ENCODE assay signal across 9 cellular contexts in genomic region chr17:77323413-77324171, GRCh38.
DNase-seq lines count a peak whose midpoint lies in the region; ATAC-seq and TF ChIP-seq lines count a peak whose summit lies in the region.
"Had no signal": no experiment of that assay in that cellular context is flagged by ENCODE, and none has a peak within 500 bp of the region (broad histone marks: within the 10 kb centered on the region; RNA-seq: fewer than 3 reads in every experiment).

No MANE protein-coding gene starts in this region.

- H3K23ac ChIP-seq in IMR-90 (ENCODE audit: low read depth, low read length): peak overlapping the region; percentile 94

- H3K27me3 ChIP-seq in BJ (ENCODE audit: control insufficient read depth, insufficient read depth, low read length): no peaks in the 10 kb centered on the region
- no peaks in the 10 kb centered on the region for H3K27me3 ChIP-seq in IMR-90 (ENCODE audit: control insufficient read depth, insufficient read depth, low read length)
- H3K27me3 ChIP-seq in muscle layer of colon (ENCODE audit: control insufficient read depth in 1 of 2, insufficient read depth in 2 of 2, low read length in 2 of 2): no peaks in the 10 kb centered on the region

- POLR2A ChIA-PET in BJ (lab: Charles Lee) (interaction anchor here (0.6 to 1.0 kb wide), 4 partner anchors 8 to 1272 kb away, joined by 3 to 5 read pairs (median 4); no protein-coding TSS in a partner anchor), IMR-90 (lab: Charles Lee; ENCODE audit: unreplicated experiment) (interaction anchor here (1.3 kb wide), 1 partner anchor 128 kb away, joined by 5 read pairs; no protein-coding TSS in a partner anchor)

- dilution Hi-C loops in IMR-90 (cut with HindIII; ENCODE audit: low sequenced_read_pairs, unreplicated experiment): no loop called here

- H3K9ac ChIP-seq in IMR-90 (ENCODE audit: low read depth, low read length) (peak overlapping the region; percentile 47), muscle layer of colon (ENCODE audit: low read length) (peak overlapping the region; percentile 35)

- ATAC-seq in IMR-90 (ENCODE audit: low read depth): peak; percentile 32
- ATAC-seq in GM21529 (IDR thresholded peaks at IDR 0.05; ENCODE audit: unreplicated experiment): no peak

- intact Hi-C loops in IMR-90 (cut with micrococcal nuclease): loop anchor here (1.0 to 5.0 kb wide), 2 partner anchors 38 to 236 kb away; no protein-coding TSS in a partner anchor

- H3K79me1 ChIP-seq in IMR-90 (ENCODE audit: low read depth in 1 of 2, low read length in 2 of 2): peaks cover 25 to 80% of the 10 kb centered on the region in 2 experiments

- peaks cover 28% of the 10 kb centered on the region for H3K9me1 ChIP-seq in IMR-90 (ENCODE audit: insufficient read depth, low read length)

- H2BK120ac ChIP-seq in IMR-90 (ENCODE audit: low read depth, low read length): peak overlapping the region; percentile 99

- peaks cover 52% of the 10 kb centered on the region for H3K4me1 ChIP-seq in IMR-90 (ENCODE audit: control insufficient read depth, insufficient read depth, low read length)
- H3K4me1 ChIP-seq in muscle layer of colon (ENCODE audit: insufficient read depth, low read length): peaks cover 81% of the 10 kb centered on the region

- H2AK5ac ChIP-seq in IMR-90 (ENCODE audit: low read depth, low read length): peak overlapping the region; percentile 97

- H3K36me3 ChIP-seq in BJ (ENCODE audit: control insufficient read depth, insufficient read depth, low read length) (no peaks in the 10 kb centered on the region), IMR-90 (ENCODE audit: control insufficient read depth, insufficient read depth, low read length) (no peaks in the 10 kb centered on the region), muscle layer of colon (ENCODE audit: insufficient read depth, low read length) (no peaks in the 10 kb centered on the region)

- H3K4ac ChIP-seq in IMR-90 (ENCODE audit: low read depth, low read length): peak overlapping the region; percentile 98

- peak overlapping the region; percentile 66 for H4K5ac ChIP-seq in IMR-90 (ENCODE audit: low read depth, low read length)

- H4K8ac ChIP-seq in IMR-90 (ENCODE audit: low read depth in 2 of 2, low read length in 2 of 2): peak overlapping the region; percentile 87 to 90

- peak overlapping the region; percentile 88 for H3K27ac ChIP-seq in IMR-90 (ENCODE audit: insufficient read depth, low read length)
- H3K27ac ChIP-seq in cingulate gyrus (ENCODE audit: low read depth, low read length): peak overlapping the region; percentile 69
- H3K27ac ChIP-seq in muscle layer of colon (ENCODE audit: low read depth, low read length): peak overlapping the region; percentile 73
- H3K27ac ChIP-seq: HL-60 had no signal

- H3K18ac ChIP-seq in IMR-90 (ENCODE audit: low read depth, low read length): peak overlapping the region; percentile 38

- peak overlapping the region; percentile 98 for H2AK9ac ChIP-seq in IMR-90 (replicated peaks; ENCODE audit: low read depth, low read length, poor library complexity)

- peak overlapping the region; percentile 94 for H3K14ac ChIP-seq in IMR-90 (replicated peaks; ENCODE audit: low read depth, low read length)

- peak overlapping the region; percentile 98 for H4K91ac ChIP-seq in IMR-90 (ENCODE audit: insufficient read depth, low read depth, low read length)

- in situ Hi-C loops in IMR-90 (cut with MboI; ENCODE audit: low sequenced_read_pairs): loop anchor here (5.0 kb wide), 1 partner anchor 104 kb away; no protein-coding TSS in a partner anchor

- peak overlapping the region; percentile 89 for H2BK15ac ChIP-seq in IMR-90 (ENCODE audit: low read depth, low read length)

- CTCF ChIA-PET in BJ (lab: Yijun Ruan, JAX): interaction anchor here (0.6 to 1.8 kb wide), 14 partner anchors 8 to 213 kb away, joined by 3 to 8 read pairs (median 4); no protein-coding TSS in a partner anchor
- CTCF ChIA-PET in IMR-90 (lab: Yijun Ruan, JAX): interaction anchor here (0.6 to 0.9 kb wide), 3 partner anchors 68 to 248 kb away, joined by 3 to 6 read pairs (median 3); no protein-coding TSS in a partner anchor

- H3K9me3 ChIP-seq in IMR-90 (ENCODE audit: control insufficient read depth, insufficient read depth, low read length): no peaks in the 10 kb centered on the region
- H3K9me3 ChIP-seq in muscle layer of colon (ENCODE audit: low read length): no peaks in the 10 kb centered on the region

- peak overlapping the region; percentile 28; the same call in 1 of the 2 replicates for H3K4me3 ChIP-seq in BJ (ENCODE audit: low read depth, low read length)
- H3K4me3 ChIP-seq in IMR-90 (ENCODE audit: insufficient read depth, low read depth, low read length): peak overlapping the region; percentile 1; the same call in 1 of the 2 replicates
- H3K4me3 ChIP-seq in muscle layer of colon (ENCODE audit: low read depth in 1 of 2, low read length in 2 of 2): peak overlapping the region; percentile 25 to 35

- H2BK20ac ChIP-seq in IMR-90 (ENCODE audit: low read depth, low read length): peak overlapping the region; percentile 93

- 28% methylated on average over 15 of the region's 36 CpGs; no CpG with 5 or more reads in 1 of the 2 experiments for WGBS in IMR-90 (ENCODE audit: extremely low coverage in 2 of 2, insufficient read length in 1 of 2), 2 experiments

- TF ChIP-seq CTCF in BJ (IDR thresholded peaks at IDR 0.05; ENCODE audit: insufficient read depth, low read depth, low read length): 0 out of 2 replicates have a peak, but pooled peaks have one; percentile 7
- no peak for TF ChIP-seq CTCF in IMR-90 (conservative IDR thresholded peaks at IDR 0.05; ENCODE audit: low read depth, low read length)

- no peak; the same call in 1 of the 2 replicates for TF ChIP-seq POLR2A in IMR-90 (IDR thresholded peaks at IDR 0.05; ENCODE audit: low read depth, low read length)

- DNase-seq in BJ (ENCODE audit: low read depth) (no peak), IMR-90 (peak; percentile 52), NCI-H1417 (lab: John Stamatoyannopoulos, UW) (no peak)
- DNase-seq in stimulated activated CD4-positive, alpha-beta T cell treated with anti-CD3 and anti-CD28 coated beads, Interleukin-4, amount 100 ng/mL, for 24 hours: no peak
- DNase-seq in activated T-cell treated with anti-CD3 and anti-CD28 coated beads, Interleukin-2, amount 50 U/mL, for 48 hours: no peak

- TF ChIP-seq RAD21 in IMR-90 (IDR thresholded peaks at IDR 0.05; ENCODE audit: low read length): no peak; the same call in 1 of the 2 replicates

- no TSS peak for BruUV-seq in IMR-90 (replicated peaks; lab: Mats Ljungman, UMichigan)

- H2BK5ac ChIP-seq in IMR-90 (ENCODE audit: low read depth, low read length, poor library complexity, severe bottlenecking): peak overlapping the region; percentile 96

- H3K56ac ChIP-seq in IMR-90 (ENCODE audit: extremely low read depth, insufficient read depth, low read length): peak overlapping the region; percentile 81

- H3K4me2 ChIP-seq in IMR-90 (ENCODE audit: low read depth, low read length): peak overlapping the region; percentile 44

- peak overlapping the region; percentile 88 for H2AFZ ChIP-seq in IMR-90 (replicated peaks; ENCODE audit: low read length, poor library complexity)

- peaks cover 11% of the 10 kb centered on the region; the same call in 1 of the 2 replicates for H4K20me1 ChIP-seq in IMR-90 (ENCODE audit: insufficient read depth, low read length)

TF ChIP-seq in IMR-90, 13 proteins besides CTCF, POLR2A, EP300 and RAD21:
- TF ChIP-seq MXI1 (IDR thresholded peaks at IDR 0.05; ENCODE audit: borderline replicate concordance, low read depth, low read length) (peak; percentile 20; the same call in 1 of the 2 replicates), CHD1 (IDR thresholded peaks at IDR 0.05; ENCODE audit: low read depth, low read length) (no peak), FOS (IDR thresholded peaks at IDR 0.05; ENCODE audit: low read depth, low read length) (no peak), SMC3 (IDR thresholded peaks at IDR 0.05; ENCODE audit: low read depth, low read length) (0 out of 2 replicates have a peak, but pooled peaks have one; percentile 7), MAFK (IDR thresholded peaks at IDR 0.05; ENCODE audit: low read depth, low read length) (no peak), RFX5 (IDR thresholded peaks at IDR 0.05; ENCODE audit: low read depth, low read length) (no peak), RCOR1 (IDR thresholded peaks at IDR 0.05; ENCODE audit: insufficient replicate concordance, low read length) (no peak), BHLHE40 (IDR thresholded peaks at IDR 0.05; ENCODE audit: low read depth, low read length) (no peak)
